ENCODE assay signal across 1 cellular context in genomic region chr5:150070277-150070638, GRCh38.
TF ChIP-seq lines count a peak whose summit lies in the region.

No MANE protein-coding gene starts in this region.

TF ChIP-seq in GM23338, 12 proteins besides CTCF, POLR2A, EP300 and RAD21 (continued from another document):
- TF ChIP-seq CREB1 (CRISPR knock-in tag; IDR thresholded peaks at IDR 0.05; ENCODE audit: low read depth), result no peak
- no peak for TF ChIP-seq NANOG (IDR thresholded peaks at IDR 0.05; ENCODE audit: borderline replicate concordance)
- no peak for TF ChIP-seq POLR2AphosphoS5 (IDR thresholded peaks at IDR 0.05; ENCODE audit: low read depth)
- TF ChIP-seq STAT1 (IDR thresholded peaks at IDR 0.05; ENCODE audit: unreplicated experiment), result no peak
- TF ChIP-seq EZH2phosphoT487 (IDR thresholded peaks at IDR 0.05; ENCODE audit: unreplicated experiment), result no peak
- TF ChIP-seq REST (IDR thresholded peaks at IDR 0.05; ENCODE audit: unreplicated experiment), result no peak
- no peak for TF ChIP-seq JUNB (IDR thresholded peaks at IDR 0.05; ENCODE audit: unreplicated experiment)
- TF ChIP-seq ZNF331 (CRISPR knock-in tag; IDR thresholded peaks at IDR 0.05; ENCODE audit: low read depth), result no peak
- no peak for TF ChIP-seq EZH2 (IDR thresholded peaks at IDR 0.05; ENCODE audit: low read depth, unreplicated experiment)
- TF ChIP-seq ZNF114 (CRISPR knock-in tag; IDR thresholded peaks at IDR 0.05), result no peak
